Comparison of ENCODE assay signal across 8 cellular contexts in genomic region chr19:510606-511100, GRCh38. TPM values are rescaled to one million over a fixed set of nuclear protein-coding genes. Genes with fewer than 3 reads are reported as not detected.
DNase-seq lines count a peak whose midpoint lies in the region; ATAC-seq and TF ChIP-seq lines count a peak whose summit lies in the region.

No MANE protein-coding gene starts in this region.

- H3K4me1 Mint-ChIP-seq in activated naive CD8-positive, alpha-beta T cell treated with anti-CD3 and anti-CD28 coated beads, Interleukin-2, amount 10 ng/mL, durations not matched to agents 7 days and 5 days: peaks cover 30% of the 10 kb centered on the region

- no peaks in the 10 kb centered on the region for H3K9me3 Mint-ChIP-seq in activated naive CD8-positive, alpha-beta T cell treated with anti-CD3 and anti-CD28 coated beads, Interleukin-2, amount 10 ng/mL, durations not matched to agents 7 days and 5 days

- peak; percentile 53 for ATAC-seq in activated naive CD8-positive, alpha-beta T cell treated with anti-CD3 and anti-CD28 coated beads, Interleukin-2, amount 10 ng/mL, durations not matched to agents 7 days and 5 days (ENCODE audit: low read depth)

- peak; percentile 98 for TF ChIP-seq CTCF in AG04449 (IDR thresholded peaks at IDR 0.05; ENCODE audit: insufficient read depth, low read length, missing control alignments)
- peak; percentile 97 for TF ChIP-seq CTCF in SU-DHL-6 (IDR thresholded peaks at IDR 0.05; ENCODE audit: insufficient read depth, low read length, poor library complexity, severe bottlenecking)
- peak; percentile 99 for TF ChIP-seq CTCF in cardiac muscle cell (IDR thresholded peaks at IDR 0.05; ENCODE audit: low read depth, low read length)
- peak; percentile 94 to 98 (median 95) for TF ChIP-seq CTCF in transverse colon (IDR thresholded peaks at IDR 0.05)

- peak overlapping the region; percentile 32 for H4K12ac ChIP-seq in trophoblast cell (ENCODE audit: low read depth, low read length)

- H3K4me3 Mint-ChIP-seq in activated naive CD8-positive, alpha-beta T cell treated with anti-CD3 and anti-CD28 coated beads, Interleukin-2, amount 10 ng/mL, durations not matched to agents 7 days and 5 days: peak overlapping the region; percentile 75

- peak overlapping the region; percentile 29 for H2BK5ac ChIP-seq in trophoblast cell (ENCODE audit: low read depth, low read length, poor library complexity)

- H3K79me2 ChIP-seq in SU-DHL-6 (ENCODE audit: insufficient read depth, low read length) (no peaks in the 10 kb centered on the region), trophoblast cell (ENCODE audit: control insufficient read depth, insufficient read depth, low read length, poor library complexity) (peaks cover 5% of the 10 kb centered on the region)

- no peaks in the 10 kb centered on the region for H3K36me3 ChIP-seq in SU-DHL-6 (ENCODE audit: low read length)
- H3K36me3 ChIP-seq in cardiac muscle cell: no peaks in the 10 kb centered on the region
- H3K36me3 ChIP-seq in trophoblast cell (ENCODE audit: control insufficient read depth in 1 of 2, insufficient read depth in 2 of 2, low read length in 2 of 2): peaks cover 11 to 15% of the 10 kb centered on the region in 2 experiments
- no peaks in the 10 kb centered on the region for H3K36me3 ChIP-seq in transverse colon

- peak overlapping the region; percentile 47 for H2AK5ac ChIP-seq in trophoblast cell (ENCODE audit: low read length)

- peak overlapping the region; percentile 24 for H3K4ac ChIP-seq in trophoblast cell (ENCODE audit: low read depth, low read length)

- H3K4me2 ChIP-seq in SU-DHL-6 (ENCODE audit: low read depth, low read length, poor library complexity, severe bottlenecking): peak overlapping the region; percentile 42
- peak overlapping the region; percentile 60 for H3K4me2 ChIP-seq in trophoblast cell (ENCODE audit: low read length)

- TF ChIP-seq EP300 in transverse colon (IDR thresholded peaks at IDR 0.05; ENCODE audit: low read depth): no peak

- POLR2A ChIA-PET in AG04449 (lab: Yijun Ruan, JAX): interaction anchor here (1.0 to 1.3 kb wide), 3 partner anchors 10 to 22 kb away, joined by 3 to 7 read pairs (median 3); partner anchors contain the start of gene CDC34
- POLR2A ChIA-PET in activated naive CD8-positive, alpha-beta T cell treated with anti-CD3 and anti-CD28 coated beads, Interleukin-2, amount 10 ng/mL, durations not matched to agents 7 days and 5 days (lab: Charles Lee): interaction anchor here (0.5 to 3.9 kb wide), 18 partner anchors 11 to 758 kb away, joined by 3 to 78 read pairs (median 6); partner anchors contain the start of genes CDC34, CIRBP, MED16 and POLRMT

- no peak overlapping the region for H3K23ac ChIP-seq in trophoblast cell (ENCODE audit: low read length)

- in situ Hi-C loops in transverse colon (cut with MboI; ENCODE audit: low pct_ligation_motif_present in 1 of 4, low pct_unique_long_range_greater_than_20kb in 1 of 4, low sequenced_read_pairs in 3 of 4): no loop called here

- peak overlapping the region; percentile 39 for H4K8ac ChIP-seq in trophoblast cell (ENCODE audit: low read depth, low read length)

- H3K27ac Mint-ChIP-seq in activated naive CD8-positive, alpha-beta T cell treated with anti-CD3 and anti-CD28 coated beads, Interleukin-2, amount 10 ng/mL, durations not matched to agents 7 days and 5 days: peak overlapping the region; percentile 91

- WGBS in trophoblast cell (ENCODE audit: extremely low coverage, insufficient coverage, insufficient read length): no CpG with 5 or more reads among the region's 21 CpGs
- WGBS in transverse colon (ENCODE audit: low coverage in 1 of 2), 2 donors: 7% methylated on average over 21 of the region's 21 CpGs; no CpG with 5 or more reads in 1 of the 2 donors

- peaks cover 10% of the 10 kb centered on the region for H3F3A ChIP-seq in SU-DHL-6 (ENCODE audit: insufficient read depth)

- no peaks in the 10 kb centered on the region for H3K9me3 ChIP-seq in SU-DHL-6 (ENCODE audit: insufficient read depth, low read length)
- H3K9me3 ChIP-seq in cardiac muscle cell (ENCODE audit: low read depth): no peaks in the 10 kb centered on the region
- H3K9me3 ChIP-seq in trophoblast cell (ENCODE audit: insufficient read depth, low read depth, low read length): peaks cover 3% of the 10 kb centered on the region
- H3K9me3 ChIP-seq in transverse colon: no peaks in the 10 kb centered on the region

- peak overlapping the region; percentile 19 for H3K18ac ChIP-seq in trophoblast cell (ENCODE audit: low read length)

- H4K20me1 ChIP-seq in SU-DHL-6 (ENCODE audit: low read depth, low read length): no peaks in the 10 kb centered on the region; the same call in 1 of the 2 replicates

- no peaks in the 10 kb centered on the region for H3K27me3 ChIP-seq in SU-DHL-6 (ENCODE audit: low read length)
- no peaks in the 10 kb centered on the region for H3K27me3 ChIP-seq in cardiac muscle cell
- no peaks in the 10 kb centered on the region for H3K27me3 ChIP-seq in trophoblast cell (ENCODE audit: insufficient read depth, low read length)
- H3K27me3 ChIP-seq in transverse colon: no peaks in the 10 kb centered on the region

- H3K9me2 ChIP-seq in SU-DHL-6 (replicated peaks; ENCODE audit: insufficient read depth, low read length): no peaks in the 10 kb centered on the region

- DNase-seq in AG04449 (ENCODE audit: low read depth, low spot score) (peak; percentile 44), NCI-H1092 treated with DMSO at 0.1 percent for 48 hours (lab: John Stamatoyannopoulos, UW) (peak; percentile 88), cardiac muscle cell (ENCODE audit: low read depth in 1 of 2, low spot score in 1 of 2) (peak; percentile 91 to 92), trophoblast cell (peak; percentile 82 to 89), transverse colon (peak; percentile 87)
- peak; percentile 97 for DNase-seq in activated naive CD8-positive, alpha-beta T cell treated with anti-CD3 and anti-CD28 coated beads, Interleukin-2, amount 10 ng/mL, durations not matched to agents 7 days and 5 days

- peak overlapping the region; percentile 41 for H3K14ac ChIP-seq in trophoblast cell (ENCODE audit: low read length)

- peak overlapping the region; percentile 56 for H4K91ac ChIP-seq in trophoblast cell (ENCODE audit: low read depth, low read length)

- no peak overlapping the region for H2AFZ ChIP-seq in SU-DHL-6 (ENCODE audit: low read depth, low read length, severe bottlenecking)
- no peak overlapping the region for H2AFZ ChIP-seq in trophoblast cell (ENCODE audit: insufficient read depth, low read length, poor library complexity)

- CTCF ChIA-PET in AG04449 (lab: Yijun Ruan, JAX): interaction anchor here (0.7 to 5.3 kb wide), 23 partner anchors 10 to 242 kb away, joined by 3 to 113 read pairs (median 4); partner anchors contain the start of genes CDC34 and MADCAM1

- TF ChIP-seq POLR2A in GM19099 (IDR thresholded peaks at IDR 0.05; ENCODE audit: extremely low read depth, insufficient read length, low read depth) (peak; percentile 19), transverse colon (IDR thresholded peaks at IDR 0.05) (no peak)

- no peaks in the 10 kb centered on the region for H3K27me3 Mint-ChIP-seq in activated naive CD8-positive, alpha-beta T cell treated with anti-CD3 and anti-CD28 coated beads, Interleukin-2, amount 10 ng/mL, durations not matched to agents 7 days and 5 days

- H2BK12ac ChIP-seq in trophoblast cell (ENCODE audit: low read length): peak overlapping the region; percentile 21

- H3K4me3 ChIP-seq in AG04449 (ENCODE audit: low read depth, low read length): peak overlapping the region; percentile 27
- no peak overlapping the region for H3K4me3 ChIP-seq in SU-DHL-6 (ENCODE audit: insufficient read depth, low read length, poor library complexity, severe bottlenecking)
- no peak overlapping the region for H3K4me3 ChIP-seq in cardiac muscle cell
- H3K4me3 ChIP-seq in trophoblast cell (ENCODE audit: low read depth, low read length): no peak overlapping the region
- H3K4me3 ChIP-seq in transverse colon: peak overlapping the region in 1 of 4 donors; percentile 22

- H3K36me3 Mint-ChIP-seq in activated naive CD8-positive, alpha-beta T cell treated with anti-CD3 and anti-CD28 coated beads, Interleukin-2, amount 10 ng/mL, durations not matched to agents 7 days and 5 days: peaks cover 10% of the 10 kb centered on the region

- intact Hi-C loops in transverse colon (cut with DNase I; ENCODE audit: low total_unique reads): loop anchor here (1.0 kb wide), 1 partner anchor 39 kb away; no protein-coding TSS in a partner anchor

- H3K27ac ChIP-seq in SU-DHL-6 (ENCODE audit: low read depth, low read length) (peak overlapping the region; percentile 80), cardiac muscle cell (peak overlapping the region; percentile 68), trophoblast cell (ENCODE audit: low read depth, low read length) (peak overlapping the region; percentile 67), transverse colon (peak overlapping the region; percentile 75 to 81 (median 78))

- H3K9ac ChIP-seq in SU-DHL-6 (ENCODE audit: low read length) (peak overlapping the region; percentile 18; the same call in 1 of the 2 replicates), trophoblast cell (ENCODE audit: low read length) (no peak overlapping the region)

- H2BK120ac ChIP-seq in trophoblast cell (ENCODE audit: insufficient read depth, low read length, poor library complexity): peak overlapping the region; percentile 74

- peaks cover 17% of the 10 kb centered on the region for H3K79me1 ChIP-seq in trophoblast cell (ENCODE audit: low read length)

- peaks cover 11% of the 10 kb centered on the region for H3K4me1 ChIP-seq in cardiac muscle cell (ENCODE audit: low read depth)
- H3K4me1 ChIP-seq in trophoblast cell (ENCODE audit: control insufficient read depth in 1 of 2, insufficient read depth in 2 of 2, low read length in 2 of 2): peaks cover 18 to 27% of the 10 kb centered on the region in 2 experiments
- peaks cover 18 to 44% (median 36%) of the 10 kb centered on the region in 4 donors for H3K4me1 ChIP-seq in transverse colon

RNA-seq across cellular contexts. Expression of gene TPGS1, which starts 3.4 kb away (rescaled TPM):
- total RNA-seq in activated naive CD8-positive, alpha-beta T cell treated with anti-CD3 and anti-CD28 coated beads, Interleukin-2, amount 10 ng/mL, durations not matched to agents 7 days and 5 days: 10 to 100 TPM; 27.0 to 27.2 TPM
- 67.1 and 71.1 TPM in 2 replicates for total RNA-seq in cardiac muscle cell
- 55.8 and 56.2 TPM in 2 replicates for polyA plus RNA-seq in cardiac muscle cell
- polyA plus RNA-seq in trophoblast cell (2013): 4.2 and 4.8 TPM in 2 replicates
- 100 to 1,000 TPM in 1 of 4 donors, 10 to 100 TPM in 3; 18.0 to 103 (median 43.8) TPM for total RNA-seq in transverse colon

RNA-seq across cellular contexts. Expression of gene MADCAM1, which starts 14.4 kb away (rescaled TPM):
- total RNA-seq in activated naive CD8-positive, alpha-beta T cell treated with anti-CD3 and anti-CD28 coated beads, Interleukin-2, amount 10 ng/mL, durations not matched to agents 7 days and 5 days: 1 to 10 TPM in 1 of 2 experiments, under 1 TPM in 1; 0.44 to 1.0 TPM
- total RNA-seq in cardiac muscle cell: 0.70 and 2.2 TPM in 2 replicates
- 2.5 and 3.4 TPM in 2 replicates for polyA plus RNA-seq in cardiac muscle cell
- polyA plus RNA-seq in trophoblast cell (2013): 0.45 and 0.54 TPM in 2 replicates
- 1 to 10 TPM in 3 of 4 donors, under 1 TPM in 1; 0.68 to 6.7 (median 2.9) TPM for total RNA-seq in transverse colon

RNA-seq across cellular contexts. Expression of gene CDC34, which starts 20.9 kb away (rescaled TPM):
- 10 to 100 TPM; 49.2 to 51.5 TPM for total RNA-seq in activated naive CD8-positive, alpha-beta T cell treated with anti-CD3 and anti-CD28 coated beads, Interleukin-2, amount 10 ng/mL, durations not matched to agents 7 days and 5 days
- total RNA-seq in cardiac muscle cell (205 and 247 TPM in 2 replicates), transverse colon (100 to 1,000 TPM in 3 of 4 donors, 10 to 100 TPM in 1; 72.0 to 116 (median 103) TPM)
- 205 and 207 TPM in 2 replicates for polyA plus RNA-seq in cardiac muscle cell
- polyA plus RNA-seq in trophoblast cell (2013): 85.4 and 86.0 TPM in 2 replicates

RNA-seq across cellular contexts. Expression of gene GZMM, which starts 33.2 kb away (rescaled TPM):
- 10 to 100 TPM; 81.5 to 84.5 TPM for total RNA-seq in activated naive CD8-positive, alpha-beta T cell treated with anti-CD3 and anti-CD28 coated beads, Interleukin-2, amount 10 ng/mL, durations not matched to agents 7 days and 5 days
- not detected in 2 replicates for total RNA-seq in cardiac muscle cell
- polyA plus RNA-seq in cardiac muscle cell: 0.39 TPM in 1 of 2 replicates, not detected in the other
- polyA plus RNA-seq in trophoblast cell (2013): 0.08 and 0.12 TPM in 2 replicates
- 1 to 10 TPM in 2 of 4 donors, not detected in 2; 1.1 to 1.8 TPM for total RNA-seq in transverse colon

RNA-seq across cellular contexts. Expression of gene SHC2, which starts 49.8 kb away (rescaled TPM):
- total RNA-seq in activated naive CD8-positive, alpha-beta T cell treated with anti-CD3 and anti-CD28 coated beads, Interleukin-2, amount 10 ng/mL, durations not matched to agents 7 days and 5 days: under 1 TPM; 0.40 to 0.53 TPM
- total RNA-seq in cardiac muscle cell: 33.6 and 56.9 TPM in 2 replicates
- polyA plus RNA-seq in cardiac muscle cell: 39.9 and 54.6 TPM in 2 replicates
- polyA plus RNA-seq in trophoblast cell (2013): 18.7 and 19.2 TPM in 2 replicates
- total RNA-seq in transverse colon: 10 to 100 TPM in 3 of 4 donors, 1 to 10 TPM in 1; 6.3 to 30.3 (median 11.1) TPM

Comparison
In these comparisons a context has a peak if more than half of its experiments do, and no peak if none do; other contexts are left out.
1. DNase-seq: peak in every context shown above with its lines; median percentile 97 in activated naive CD8-positive, alpha-beta T cell treated with anti-CD3 and anti-CD28 coated beads, Interleukin-2, amount 10 ng/mL, durations not matched to agents 7 days and 5 days; 92 in cardiac muscle cell; 88 in NCI-H1092 treated with DMSO at 0.1 percent for 48 hours; 87 in transverse colon; 86 in trophoblast cell; 44 in AG04449.